Comparison of ENCODE assay signal across 1 cellular context in genomic region chr18:11178951-11179549, GRCh38.
TF ChIP-seq lines count a peak whose summit lies in the region.

No MANE protein-coding gene starts in this region.

TF ChIP-seq in H1, 55 proteins besides CTCF, POLR2A, EP300 and RAD21:
- TF ChIP-seq CEBPB (IDR thresholded peaks at IDR 0.05; ENCODE audit: low read depth, low read length) (peak; percentile 52; the same call in 1 of the 2 replicates), POLR2AphosphoS5 (IDR thresholded peaks at IDR 0.05; ENCODE audit: low read depth, low read length) (no peak)
